ENCODE assay signal across 9 cellular contexts in the genomic region with DNA sequence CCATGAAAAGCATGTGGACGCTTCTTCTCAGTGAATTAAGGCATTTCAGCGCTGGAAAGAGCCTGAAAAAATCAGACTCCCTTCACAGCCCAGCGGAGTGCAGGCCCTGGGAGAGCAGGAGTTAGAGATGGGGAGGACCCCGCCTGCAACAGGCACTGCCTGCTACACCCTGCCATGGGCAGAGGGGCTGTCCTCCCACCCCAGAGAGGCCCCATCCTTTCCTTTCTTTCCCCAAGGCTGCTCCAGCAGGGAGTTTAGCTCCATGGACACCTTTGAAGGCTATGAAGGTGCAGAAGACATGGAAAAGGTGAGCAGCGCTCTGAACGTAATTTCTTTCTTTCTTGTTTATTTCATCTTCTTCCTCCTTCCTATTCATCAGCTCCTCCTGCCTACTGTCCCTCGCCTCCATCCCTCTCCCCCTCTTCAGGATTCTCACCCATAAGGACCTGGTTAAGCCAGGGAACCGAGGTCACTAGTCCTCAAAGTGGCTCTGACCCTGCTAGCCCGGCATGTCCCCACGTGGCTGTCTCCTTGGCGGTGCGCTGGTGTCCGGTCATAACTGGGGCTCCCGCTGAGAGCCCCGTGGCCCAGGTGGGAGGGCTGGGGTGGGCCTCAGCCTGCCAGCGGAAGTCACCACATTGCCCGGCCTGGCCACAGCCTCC. TPM values are rescaled to one million over a fixed set of nuclear protein-coding genes. Genes with fewer than 3 reads are reported as not detected.
DNase-seq lines count a peak whose midpoint lies in the region; ATAC-seq and TF ChIP-seq lines count a peak whose summit lies in the region.
"Had no signal": no experiment of that assay in that cellular context is flagged by ENCODE, and none has a peak within 500 bp of the region (broad histone marks: within the 10 kb centered on the region; RNA-seq: fewer than 3 reads in every experiment).

No MANE protein-coding gene starts in this region.

- no peak overlapping the region for H3K27ac ChIP-seq in hepatocyte

- TF ChIP-seq CTCF in hepatocyte (IDR thresholded peaks at IDR 0.05; ENCODE audit: poor library complexity) = no peak

- no peaks in the 10 kb centered on the region for H4K20me1 ChIP-seq in hepatocyte (ENCODE audit: insufficient read depth, poor library complexity, severe bottlenecking)

- peak overlapping the region; percentile 81 to 91 for H3K4me3 Mint-ChIP-seq in stimulated activated naive B cell treated with anti-CD40 and anti-IgM and Interleukin-4, amounts not matched to agents 10 μg/mL and 1 μg/mL and 100 μg/mL, for 72 hours

- H3K79me2 ChIP-seq in hepatocyte = no peaks in the 10 kb centered on the region

- WGBS in hepatocyte (ENCODE audit: low lambda C conversion rate, missing lambda C conversion rate) = 19% methylated on average over 14 of the region's 17 CpGs

- H3K27me3 ChIP-seq in hepatocyte = peaks cover 61% of the 10 kb centered on the region

- H2AFZ ChIP-seq in hepatocyte = peak overlapping the region; percentile 96

- peak overlapping the region; percentile 87 for H3K27ac Mint-ChIP-seq in stimulated activated naive B cell treated with anti-CD40 and anti-IgM and Interleukin-4, amounts not matched to agents 10 μg/mL and 1 μg/mL and 100 μg/mL, for 72 hours

- peaks cover 43 to 55% of the 10 kb centered on the region in 2 donors for H3K27me3 Mint-ChIP-seq in stimulated activated naive B cell treated with anti-CD40 and anti-IgM and Interleukin-4, amounts not matched to agents 10 μg/mL and 1 μg/mL and 100 μg/mL, for 72 hours

- peaks cover 0 to 12% of the 10 kb centered on the region in 2 donors for H3K36me3 Mint-ChIP-seq in stimulated activated naive B cell treated with anti-CD40 and anti-IgM and Interleukin-4, amounts not matched to agents 10 μg/mL and 1 μg/mL and 100 μg/mL, for 72 hours

- H3K9me3 ChIP-seq in hepatocyte (ENCODE audit: low read depth) = no peaks in the 10 kb centered on the region

- DNase-seq in activated CD4-positive, CD25-positive, alpha-beta regulatory T cell treated with anti-CD3 and anti-CD28 coated beads, Interleukin-2, amount 50 U/mL, for 72 hours = peak; percentile 37
- no peak for DNase-seq in activated CD4-positive, CD25-positive, alpha-beta regulatory T cell (lab: John Stamatoyannopoulos, UW)
- peak; percentile 56 to 61 for DNase-seq in activated T-cell treated with anti-CD3 and anti-CD28 coated beads, Interleukin-2, amount 50 U/mL, for 48 hours
- DNase-seq in hepatocyte (ENCODE audit: low spot score) = no peak
- DNase-seq in stimulated activated naive B cell treated with anti-CD40 and anti-IgM and Interleukin-4, amounts not matched to agents 10 μg/mL and 1 μg/mL and 100 μg/mL, for 72 hours = no peak
- no peak for DNase-seq in SKM-1 (lab: John Stamatoyannopoulos, UW; ENCODE audit: unreplicated experiment)

- no peak overlapping the region for H3K4me3 ChIP-seq in hepatocyte

- H3K4me2 ChIP-seq in hepatocyte = peak overlapping the region; percentile 100

- no peaks in the 10 kb centered on the region for H3K9me2 ChIP-seq in hepatocyte (replicated peaks; ENCODE audit: insufficient read depth)

- H3K4me1 ChIP-seq in hepatocyte (ENCODE audit: insufficient read depth) = peaks cover 9% of the 10 kb centered on the region

- no peaks in the 10 kb centered on the region for H3K9me3 Mint-ChIP-seq in stimulated activated naive B cell treated with anti-CD40 and anti-IgM and Interleukin-4, amounts not matched to agents 10 μg/mL and 1 μg/mL and 100 μg/mL, for 72 hours

- H3K36me3 ChIP-seq in hepatocyte (replicated peaks; ENCODE audit: insufficient read depth, low read depth) = no peaks in the 10 kb centered on the region

- peaks cover 18 to 24% of the 10 kb centered on the region in 2 donors for H3K4me1 Mint-ChIP-seq in stimulated activated naive B cell treated with anti-CD40 and anti-IgM and Interleukin-4, amounts not matched to agents 10 μg/mL and 1 μg/mL and 100 μg/mL, for 72 hours

- peak; percentile 24 for ATAC-seq in stimulated activated naive B cell treated with anti-CD40 and anti-IgM and Interleukin-4, amounts not matched to agents 10 μg/mL and 1 μg/mL and 100 μg/mL, for 72 hours (replicated peaks)
- ATAC-seq in GM21737 (IDR thresholded peaks at IDR 0.05; ENCODE audit: unreplicated experiment) = no peak
- no peak for ATAC-seq in HG03280 (IDR thresholded peaks at IDR 0.05; ENCODE audit: unreplicated experiment)

RNA-seq across cellular contexts. Expression of a gene that starts 16.1 kb away (rescaled TPM):
- not detected in 2 replicates for total RNA-seq in hepatocyte
- polyA plus RNA-seq in hepatocyte = not detected in 2 replicates
- total RNA-seq: activated CD8-positive, alpha-beta memory T cell treated with anti-CD3 and anti-CD28 coated beads for 36 hours had no signal

RNA-seq across cellular contexts. Expression of a gene that starts 20.2 kb away (rescaled TPM):
- total RNA-seq in hepatocyte = 24.8 and 28.6 TPM in 2 replicates
- polyA plus RNA-seq in hepatocyte = 14.9 and 22.3 TPM in 2 replicates

RNA-seq across cellular contexts. Expression of a gene that starts 43.1 kb away (rescaled TPM):
- total RNA-seq in hepatocyte = 558 and 589 TPM in 2 replicates
- polyA plus RNA-seq in hepatocyte = 155 and 195 TPM in 2 replicates

Comparison
In these comparisons a context has a peak if more than half of its experiments do, and no peak if none do; other contexts are left out.
1. DNase-seq: peak in activated CD4-positive, CD25-positive, alpha-beta regulatory T cell treated with anti-CD3 and anti-CD28 coated beads, Interleukin-2, amount 50 U/mL, for 72 hours (single experiment) and activated T-cell treated with anti-CD3 and anti-CD28 coated beads, Interleukin-2, amount 50 U/mL, for 48 hours (2 of 2); none in activated CD4-positive, CD25-positive, alpha-beta regulatory T cell (0 of 4), hepatocyte (single experiment), stimulated activated naive B cell treated with anti-CD40 and anti-IgM and Interleukin-4, amounts not matched to agents 10 μg/mL and 1 μg/mL and 100 μg/mL, for 72 hours (single experiment) and SKM-1 (single experiment).
2. ATAC-seq: peak in stimulated activated naive B cell treated with anti-CD40 and anti-IgM and Interleukin-4, amounts not matched to agents 10 μg/mL and 1 μg/mL and 100 μg/mL, for 72 hours (2 of 2); none in GM21737 (single experiment) and HG03280 (single experiment).